8 cellular contexts compared by ENCODE assay signal in the genomic region with DNA sequence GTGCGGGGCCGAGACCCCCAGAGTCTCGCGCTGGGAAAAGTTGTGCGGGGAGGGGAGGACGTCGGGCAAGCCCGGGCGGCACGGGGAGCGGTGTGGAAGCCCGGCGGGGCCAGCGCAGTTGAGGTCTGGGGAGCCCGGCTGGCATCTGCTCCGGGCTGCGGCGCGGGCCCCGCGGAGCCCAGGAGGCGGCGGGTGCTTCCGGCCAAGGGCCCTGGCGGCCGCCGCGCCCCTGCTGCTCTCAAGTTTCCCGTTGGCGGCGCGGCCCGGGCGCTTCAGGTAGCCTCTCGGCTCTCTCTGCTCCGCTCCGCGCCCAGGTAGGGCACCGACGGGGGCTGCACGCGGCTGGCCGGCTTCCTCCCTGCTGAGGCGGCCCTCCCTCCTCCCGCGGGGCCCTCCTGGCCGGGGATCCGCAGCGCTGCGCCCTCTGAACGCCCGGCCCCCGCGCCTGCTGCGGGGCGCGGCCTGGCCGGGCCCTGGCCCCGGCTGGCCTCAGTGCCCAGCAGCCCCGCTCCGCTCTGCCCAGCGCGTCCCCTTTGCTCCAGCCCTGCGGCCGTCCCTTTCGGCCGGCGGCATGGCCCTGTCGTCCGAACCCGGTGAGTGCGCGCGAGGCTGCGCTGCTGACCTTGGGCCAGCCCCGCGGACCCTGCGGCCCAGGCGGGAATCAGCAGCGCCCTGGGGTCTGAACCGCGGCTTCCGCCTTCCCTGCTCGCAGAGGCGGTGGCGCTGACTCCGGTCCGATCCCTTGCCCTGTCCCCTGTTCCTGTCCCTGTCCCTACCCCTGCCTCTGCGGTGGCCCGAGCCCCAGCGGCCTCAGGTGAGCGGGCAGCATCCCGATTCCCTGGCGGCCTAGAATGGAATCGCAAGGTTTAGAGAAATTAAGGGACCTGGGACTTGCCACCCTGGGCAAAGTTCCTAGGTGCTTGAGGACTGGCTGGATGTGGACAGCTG. TPM values are rescaled to one million over a fixed set of nuclear protein-coding genes. Genes with fewer than 3 reads are reported as not detected.
DNase-seq lines count a peak whose midpoint lies in the region; ATAC-seq and TF ChIP-seq lines count a peak whose summit lies in the region.

No MANE protein-coding gene starts in this region.

- H3K27me3 ChIP-seq in osteoblast (ENCODE audit: insufficient read depth, low read length) = no peaks in the 10 kb centered on the region

- H4K20me1 ChIP-seq in osteoblast (ENCODE audit: insufficient read depth, low read length) = no peaks in the 10 kb centered on the region

- H3K9me3 ChIP-seq in osteoblast (ENCODE audit: low read depth, low read length) = no peaks in the 10 kb centered on the region

- peak overlapping the region; percentile 72 for H3K4me3 ChIP-seq in osteoblast (ENCODE audit: insufficient read depth, low read length)

- DNase-seq in SHP77 (lab: John Stamatoyannopoulos, UW) (peak; percentile 33 to 44), SHP77 treated with DMSO at 0.1 percent for 48 hours (lab: John Stamatoyannopoulos, UW) (no peak), NCI-H526 (lab: John Stamatoyannopoulos, UW) (peak; percentile 61 to 90), germinal center (ENCODE audit: low spot score) (peak; percentile 77), osteoblast (ENCODE audit: insufficient read length, low spot score, missing footprints) (peak; percentile 93), putamen (ENCODE audit: low spot score) (no peak)
- DNase-seq in activated naive CD4-positive, alpha-beta T cell treated with Interleukin-2 at 50 U/mL for 16 hours = peak; percentile 56

- peak; percentile 43 for TF ChIP-seq CTCF in osteoblast (IDR thresholded peaks at IDR 0.05; ENCODE audit: extremely low read depth, low read depth, low read length)

- peak overlapping the region; percentile 90 for H2AFZ ChIP-seq in osteoblast (ENCODE audit: low read length)

- H3K79me2 ChIP-seq in osteoblast (ENCODE audit: insufficient read depth, low read length) = peaks cover 3% of the 10 kb centered on the region

- H3K4me1 ChIP-seq in osteoblast (ENCODE audit: insufficient read depth, low read length) = peaks cover 20% of the 10 kb centered on the region

- H3K4me2 ChIP-seq in osteoblast (ENCODE audit: insufficient read depth, low read length) = peak overlapping the region; percentile 78

- no peaks in the 10 kb centered on the region for H3K36me3 ChIP-seq in osteoblast (ENCODE audit: insufficient read depth, low read length)

- H3K27ac ChIP-seq in osteoblast (ENCODE audit: low read depth, low read length) = peak overlapping the region; percentile 30

- ATAC-seq in GM21367 (IDR thresholded peaks at IDR 0.05; ENCODE audit: unreplicated experiment) = no peak

RNA-seq across cellular contexts. Expression of a gene that starts 4.3 kb away (rescaled TPM):
- total RNA-seq in osteoblast = 3.6 and 5.6 TPM in 2 replicates

Comparison
In these comparisons a context has a peak if more than half of its experiments do, and no peak if none do; other contexts are left out.
1. DNase-seq: peak in SHP77 (2 of 2), NCI-H526 (2 of 2), activated naive CD4-positive, alpha-beta T cell treated with Interleukin-2 at 50 U/mL for 16 hours (single experiment), germinal center (single experiment) and osteoblast (single experiment); none in SHP77 treated with DMSO at 0.1 percent for 48 hours (single experiment) and putamen (single experiment).